ENCODE assay signal across 16 cellular contexts in the genomic region with DNA sequence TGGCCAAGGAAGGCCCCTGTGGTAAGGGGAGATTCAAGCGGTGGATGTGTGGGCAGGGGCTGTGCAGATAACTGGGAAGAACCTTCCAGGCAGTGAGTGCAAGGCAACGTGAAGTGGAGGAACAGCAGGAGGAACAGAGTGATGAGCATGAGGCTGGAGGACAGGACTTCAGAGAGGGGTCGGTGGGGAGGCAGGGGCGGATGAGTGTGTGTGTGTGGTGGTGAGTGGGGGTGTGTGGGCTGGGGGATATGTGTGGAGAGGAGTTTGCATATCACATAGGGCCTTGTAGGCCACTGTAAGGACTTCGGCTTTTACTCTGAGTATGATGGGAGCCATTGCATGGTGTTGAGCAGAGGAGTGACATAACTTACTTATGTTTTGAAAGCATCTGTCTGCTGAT.
"Had no signal": no experiment of that assay in that cellular context is flagged by ENCODE, and none has a peak within 500 bp of the region (broad histone marks: within the 10 kb centered on the region; RNA-seq: fewer than 3 reads in every experiment).

No MANE protein-coding gene starts in this region.

- H3K9me3 ChIP-seq: mucosa of descending colon, ovary had no signal

- H3K9me3 Mint-ChIP-seq: natural killer cell; neural crest cell; stimulated activated naive CD8-positive, alpha-beta T cell treated with anti-CD3 and anti-CD28 coated beads, Interleukin-15, Interleukin-2, amounts not matched to agents 100 ng/mL and 50 ng/mL, for 24 hours had no signal

- H3K27me3 Mint-ChIP-seq: stimulated activated naive CD8-positive, alpha-beta T cell treated with anti-CD3 and anti-CD28 coated beads, Interleukin-15, Interleukin-2, amounts not matched to agents 100 ng/mL and 50 ng/mL, for 24 hours had no signal

- H3K4me3 ChIP-seq: heart right ventricle, mucosa of descending colon, ovary, smooth muscle cell, tibial nerve had no signal

- H3K27ac ChIP-seq: heart right ventricle, tibial nerve had no signal

- H3K36me3 Mint-ChIP-seq: natural killer cell had no signal

- H3K27ac Mint-ChIP-seq: natural killer cell; stimulated activated naive CD8-positive, alpha-beta T cell treated with anti-CD3 and anti-CD28 coated beads, Interleukin-15, Interleukin-2, amounts not matched to agents 100 ng/mL and 50 ng/mL, for 24 hours had no signal

- ATAC-seq: esophagus mucosa, heart right ventricle, mucosa of descending colon, natural killer cell, right cardiac atrium had no signal

- H3K4me3 Mint-ChIP-seq: natural killer cell; neural crest cell; stimulated activated naive CD8-positive, alpha-beta T cell treated with anti-CD3 and anti-CD28 coated beads, Interleukin-15, Interleukin-2, amounts not matched to agents 100 ng/mL and 50 ng/mL, for 24 hours had no signal

- DNase-seq: effector memory CD4-positive, alpha-beta T cell; heart right ventricle; hypothalamus; kidney glomerular epithelial cell; mammary epithelial cell; mucosa of descending colon; natural killer cell; nucleus accumbens; right cardiac atrium; stimulated activated CD4-positive, alpha-beta T cell treated with anti-CD3 and anti-CD28 coated beads, Interleukin-2, amount 100 ng/mL, for 48 hours had no signal

- H3K36me3 ChIP-seq: heart right ventricle, ovary, tibial nerve had no signal

- H3K27me3 ChIP-seq: ovary, tibial nerve had no signal
